In the genomic region with DNA sequence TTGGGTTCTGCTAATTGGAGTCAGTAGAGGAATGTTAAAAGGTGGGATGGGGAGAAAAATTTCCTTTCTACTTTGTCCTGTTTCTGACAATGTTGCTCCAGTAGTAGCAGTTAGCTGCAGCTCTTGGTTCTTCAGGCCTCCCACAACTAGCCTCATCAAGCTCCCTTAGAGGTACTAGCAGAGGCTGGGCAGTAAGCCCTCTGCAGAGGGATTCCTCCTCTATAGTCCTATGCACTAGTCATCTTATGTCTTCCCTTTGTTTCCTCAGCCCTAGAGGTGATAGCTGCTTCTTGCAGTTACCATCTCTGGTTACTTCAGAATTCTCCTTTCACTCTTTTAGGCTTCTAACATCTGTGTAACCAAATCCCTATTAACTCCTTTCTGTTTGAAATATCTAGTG, we compare ENCODE assay signal across 14 cellular contexts.
DNase-seq lines count a peak whose midpoint lies in the region; ATAC-seq and TF ChIP-seq lines count a peak whose summit lies in the region.
"Had no signal": no experiment of that assay in that cellular context is flagged by ENCODE, and none has a peak within 500 bp of the region (broad histone marks: within the 10 kb centered on the region; RNA-seq: fewer than 3 reads in every experiment).

No MANE protein-coding gene starts in this region.

- TF ChIP-seq POLR2A in right lobe of liver (IDR thresholded peaks at IDR 0.05) = no peak

- H3K4me3 ChIP-seq in GM23338 (no peak overlapping the region), MM.1S (ENCODE audit: low read length) (no peak overlapping the region), endodermal cell (ENCODE audit: low read length) (no peak overlapping the region), neural progenitor cell (no peak overlapping the region), right lobe of liver (no peak overlapping the region)

- H3K4me2 ChIP-seq in GM23338 (no peak overlapping the region), MM.1S (ENCODE audit: low read depth, low read length) (peak overlapping the region; percentile 18; the same call in 1 of the 2 replicates), neural progenitor cell (no peak overlapping the region)

- intact Hi-C loops in right lobe of liver (cut with DNase I) = no loop called here

- H2AFZ ChIP-seq in GM23338 = no peak overlapping the region
- H2AFZ ChIP-seq in MM.1S (ENCODE audit: low read length) = peak overlapping the region; percentile 38; the same call in 1 of the 2 replicates
- H2AFZ ChIP-seq in neural progenitor cell (replicated peaks) = peak overlapping the region; percentile 58

- no peak for TF ChIP-seq CTCF in GM23338 (conservative IDR thresholded peaks at IDR 0.05; ENCODE audit: low read depth in 2 of 2)
- TF ChIP-seq CTCF in MM.1S (IDR thresholded peaks at IDR 0.05; ENCODE audit: low read length) = peak; percentile 9; the same call in 1 of the 2 replicates
- TF ChIP-seq CTCF in endodermal cell (conservative IDR thresholded peaks at IDR 0.05) = peak; percentile 38
- no peak for TF ChIP-seq CTCF in neural progenitor cell (IDR thresholded peaks at IDR 0.05)
- TF ChIP-seq CTCF in right lobe of liver (IDR thresholded peaks at IDR 0.05) = no peak

- H4K20me1 ChIP-seq in GM23338 (replicated peaks; ENCODE audit: insufficient read depth) (no peaks in the 10 kb centered on the region), MM.1S (ENCODE audit: insufficient read depth, low read length) (no peaks in the 10 kb centered on the region), neural progenitor cell (ENCODE audit: low read depth) (no peaks in the 10 kb centered on the region)

- no peaks in the 10 kb centered on the region for H3K9me3 ChIP-seq in MM.1S (replicated peaks; ENCODE audit: insufficient read depth, low read length)
- H3K9me3 ChIP-seq in endodermal cell (ENCODE audit: control insufficient read depth, low read length) = peaks cover 13% of the 10 kb centered on the region
- no peaks in the 10 kb centered on the region for H3K9me3 ChIP-seq in neural progenitor cell (ENCODE audit: low read depth)
- H3K9me3 ChIP-seq in right lobe of liver = no peaks in the 10 kb centered on the region
- H3K9me3 ChIP-seq: BE2C had no signal

- H3K4me1 Mint-ChIP-seq in GM23338 (no peaks in the 10 kb centered on the region), endodermal cell (peaks cover 30% of the 10 kb centered on the region), neural progenitor cell (no peaks in the 10 kb centered on the region)
- H3K4me1 Mint-ChIP-seq: CD4-positive, alpha-beta memory T cell had no signal

- DNase-seq in GM23338 (ENCODE audit: low spot score) (peak; percentile 24), MM.1S (no peak), endodermal cell (no peak), neural progenitor cell (ENCODE audit: low spot score) (no peak), NCI-H1930 (lab: John Stamatoyannopoulos, UW) (no peak), right lobe of liver (no peak), midbrain (lab: John Stamatoyannopoulos, UW) (no peak)
- DNase-seq: ACHN; BE2C; CD4-positive, alpha-beta memory T cell; COR-L47; DND-41; GDM1 had no signal

- H3F3A ChIP-seq in GM23338 (replicated peaks; ENCODE audit: low read depth) = no peaks in the 10 kb centered on the region
- no peaks in the 10 kb centered on the region for H3F3A ChIP-seq in MM.1S (ENCODE audit: insufficient read depth, low read length)
- no peaks in the 10 kb centered on the region for H3F3A ChIP-seq in neural progenitor cell (ENCODE audit: low read depth)

- H3K9ac ChIP-seq in MM.1S (ENCODE audit: low read length) = no peak overlapping the region
- no peak overlapping the region for H3K9ac ChIP-seq in endodermal cell (ENCODE audit: extremely low read depth, low read length, poor library complexity, severe bottlenecking)
- H3K9ac ChIP-seq in neural progenitor cell = no peak overlapping the region

- H3K9me2 ChIP-seq in GM23338 (ENCODE audit: insufficient read depth) (0 out of 2 replicates have a peak, but pooled peaks cover 8% of the 10 kb centered on the region), MM.1S (replicated peaks; ENCODE audit: insufficient read depth, low read length) (no peaks in the 10 kb centered on the region)

- H3K27me3 ChIP-seq in GM23338 (ENCODE audit: insufficient read depth) (no peaks in the 10 kb centered on the region), MM.1S (replicated peaks; ENCODE audit: insufficient read depth, low read length) (no peaks in the 10 kb centered on the region), endodermal cell (ENCODE audit: control insufficient read depth, insufficient read depth, low read length, poor library complexity, severe bottlenecking) (no peaks in the 10 kb centered on the region), neural progenitor cell (no peaks in the 10 kb centered on the region), right lobe of liver (no peaks in the 10 kb centered on the region)
- H3K27me3 ChIP-seq: BE2C had no signal

- H3K9me3 Mint-ChIP-seq in GM23338 = no peaks in the 10 kb centered on the region
- H3K9me3 Mint-ChIP-seq in endodermal cell = no peaks in the 10 kb centered on the region
- no peaks in the 10 kb centered on the region for H3K9me3 Mint-ChIP-seq in neural progenitor cell
- H3K9me3 Mint-ChIP-seq: CD4-positive, alpha-beta memory T cell had no signal

- H3K27ac ChIP-seq in GM23338 (ENCODE audit: low read depth) (no peak overlapping the region), MM.1S (ENCODE audit: low read length) (no peak overlapping the region), endodermal cell (ENCODE audit: low read depth, low read length) (no peak overlapping the region), neural progenitor cell (no peak overlapping the region), right lobe of liver (no peak overlapping the region)
- H3K27ac ChIP-seq: C4-2B had no signal

- H3K27me3 Mint-ChIP-seq in GM23338 (ENCODE audit: insufficient read depth, low read depth, poor library complexity) (no peaks in the 10 kb centered on the region), endodermal cell (ENCODE audit: insufficient read depth) (no peaks in the 10 kb centered on the region), neural progenitor cell (ENCODE audit: insufficient read depth, low read depth) (peaks cover 3% of the 10 kb centered on the region)

- H3K4me3 Mint-ChIP-seq in GM23338 = no peak overlapping the region
- H3K4me3 Mint-ChIP-seq in endodermal cell = no peak overlapping the region
- H3K4me3 Mint-ChIP-seq in neural progenitor cell = no peak overlapping the region
- H3K4me3 Mint-ChIP-seq: CD4-positive, alpha-beta memory T cell had no signal

- H3K27ac Mint-ChIP-seq in GM23338 (no peak overlapping the region), endodermal cell (no peak overlapping the region), neural progenitor cell (no peak overlapping the region)
- H3K27ac Mint-ChIP-seq: CD4-positive, alpha-beta memory T cell had no signal

- ATAC-seq in GM23338 (peak; percentile 75), right lobe of liver (no peak)

- H3K36me3 ChIP-seq in GM23338 (ENCODE audit: insufficient read depth) = no peaks in the 10 kb centered on the region
- no peaks in the 10 kb centered on the region for H3K36me3 ChIP-seq in MM.1S (replicated peaks; ENCODE audit: insufficient read depth, low read length)
- H3K36me3 ChIP-seq in endodermal cell (ENCODE audit: control insufficient read depth, insufficient read depth, low read length) = no peaks in the 10 kb centered on the region
- H3K36me3 ChIP-seq in neural progenitor cell = no peaks in the 10 kb centered on the region
- no peaks in the 10 kb centered on the region for H3K36me3 ChIP-seq in right lobe of liver
- H3K36me3 ChIP-seq: BE2C had no signal

- H3K4me1 ChIP-seq in GM23338 (ENCODE audit: insufficient read depth) (peaks cover 2% of the 10 kb centered on the region; the same call in 1 of the 2 replicates), MM.1S (ENCODE audit: low read length) (peaks cover 28% of the 10 kb centered on the region), endodermal cell (ENCODE audit: control insufficient read depth, insufficient read depth, low read length) (peaks cover 23% of the 10 kb centered on the region), neural progenitor cell (peaks cover 8% of the 10 kb centered on the region), right lobe of liver (no peaks in the 10 kb centered on the region)
- H3K4me1 ChIP-seq: BE2C had no signal

- no peaks in the 10 kb centered on the region for H3K36me3 Mint-ChIP-seq in GM23338 (ENCODE audit: low read depth)
- H3K36me3 Mint-ChIP-seq in endodermal cell (ENCODE audit: low read depth) = no peaks in the 10 kb centered on the region
- H3K36me3 Mint-ChIP-seq in neural progenitor cell = no peaks in the 10 kb centered on the region
- H3K36me3 Mint-ChIP-seq: CD4-positive, alpha-beta memory T cell had no signal

- H3K79me2 ChIP-seq in GM23338 (replicated peaks; ENCODE audit: insufficient read depth) (no peaks in the 10 kb centered on the region), MM.1S (ENCODE audit: low read length) (no peaks in the 10 kb centered on the region), neural progenitor cell (ENCODE audit: low read depth) (no peaks in the 10 kb centered on the region)

Comparison
In these comparisons a context has a peak if more than half of its experiments do, and no peak if none do; other contexts are left out.
1. CTCF ChIP-seq: peak in MM.1S (single experiment) and endodermal cell (single experiment); none in GM23338 (0 of 2), neural progenitor cell (single experiment) and right lobe of liver (0 of 4).